9 cellular contexts compared by ENCODE assay signal in the genomic region with DNA sequence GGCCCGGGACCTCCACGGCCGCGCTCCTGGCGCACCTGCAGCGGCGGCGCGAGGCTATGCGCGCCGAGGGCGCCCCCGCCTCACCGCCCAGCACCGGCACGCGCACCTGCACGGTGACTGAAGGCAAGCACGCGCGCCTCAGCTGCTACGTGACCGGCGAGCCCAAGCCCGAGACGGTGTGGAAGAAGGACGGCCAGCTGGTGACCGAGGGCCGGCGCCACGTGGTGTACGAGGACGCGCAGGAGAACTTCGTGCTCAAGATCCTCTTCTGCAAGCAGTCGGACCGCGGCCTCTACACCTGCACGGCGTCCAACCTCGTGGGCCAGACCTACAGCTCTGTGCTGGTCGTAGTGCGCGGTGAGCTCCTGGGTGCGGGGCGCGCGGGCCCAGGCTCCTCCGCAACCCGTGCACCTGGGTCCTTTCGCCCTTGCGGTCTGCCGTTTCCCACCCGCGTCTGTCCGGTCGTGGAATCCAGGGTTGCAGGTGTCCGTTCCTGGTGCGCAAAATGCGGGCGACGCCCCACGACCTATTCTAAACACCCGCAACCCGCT. TPM values are rescaled to one million over a fixed set of nuclear protein-coding genes. Genes with fewer than 3 reads are reported as not detected.
A peak's percentile ranks its signal among the peaks of the same experiment; 100 is the strongest.
DNase-seq lines count a peak whose midpoint lies in the region; ATAC-seq and TF ChIP-seq lines count a peak whose summit lies in the region.
"Had no signal": no experiment of that assay in that cellular context is flagged by ENCODE, and none has a peak within 500 bp of the region (broad histone marks: within the 10 kb centered on the region; RNA-seq: fewer than 3 reads in every experiment).

No MANE protein-coding gene starts in this region.

- DNase-seq in Caco-2 (no peak), RWPE1 (ENCODE audit: low spot score) (no peak), iPS DF 19.7 (ENCODE audit: low read depth, low spot score) (peak; percentile 9), skeletal muscle cell (ENCODE audit: low read depth) (no peak), kidney tubule cell (ENCODE audit: low spot score) (no peak), foreskin fibroblast (no peak), HEK293T (ENCODE audit: extremely low spot score) (no peak)
- DNase-seq: NCI-H1417 treated with DMSO at 0.1 percent for 48 hours had no signal

- no peaks in the 10 kb centered on the region for H3K4me1 ChIP-seq in Caco-2

- H3K4me3 Mint-ChIP-seq in Caco-2 (ENCODE audit: unreplicated experiment), result peak overlapping the region; percentile 73

- no peaks in the 10 kb centered on the region for H3K36me3 Mint-ChIP-seq in Caco-2 (ENCODE audit: insufficient read depth, unreplicated experiment)

- no peaks in the 10 kb centered on the region for H3K27me3 ChIP-seq in Caco-2 (replicated peaks; ENCODE audit: control insufficient read depth, insufficient read depth, low read length)

- peak overlapping the region; percentile 88 for H3K27ac ChIP-seq in RWPE1

- POLR2A ChIA-PET in Caco-2 (lab: Charles Lee), result no interaction called here
- POLR2A ChIA-PET in RWPE1 (lab: Yijun Ruan, JAX; ENCODE audit: low non-redundant PET), result no interaction called here
- POLR2A ChIA-PET in HEK293T (lab: Yijun Ruan, JAX), result no interaction called here

- no peaks in the 10 kb centered on the region for H3K9me3 Mint-ChIP-seq in Caco-2 (ENCODE audit: unreplicated experiment)

- no peaks in the 10 kb centered on the region for H3K27me3 Mint-ChIP-seq in Caco-2 (ENCODE audit: insufficient read depth, unreplicated experiment)

- no peaks in the 10 kb centered on the region for H3K4me1 Mint-ChIP-seq in Caco-2 (ENCODE audit: low read depth, unreplicated experiment)

- H3K4me3 ChIP-seq in Caco-2 (ENCODE audit: low read depth, low read length) (no peak overlapping the region), skeletal muscle cell (ENCODE audit: low read depth, low read length) (peak overlapping the region; percentile 13), foreskin fibroblast (ENCODE audit: low read depth in 1 of 2, low read length in 2 of 2) (no peak overlapping the region)

- intact Hi-C loops in Caco-2 (cut with micrococcal nuclease; ENCODE audit: unreplicated experiment), result loop anchor here (2.0 kb wide), 1 partner anchor 244 kb away; a partner anchor contains a TSS

- BruUV-seq in Caco-2 (replicated peaks; lab: Mats Ljungman, UMichigan), result no TSS peak

- CTCF ChIA-PET in Caco-2 (lab: Charles Lee) (no interaction called here), RWPE1 (lab: Yijun Ruan, JAX) (no interaction called here), HEK293T (lab: Yijun Ruan, JAX) (no interaction called here)

- H3K9me3 ChIP-seq in Caco-2, result no peaks in the 10 kb centered on the region

- no peak for ATAC-seq in HG03565 (IDR thresholded peaks at IDR 0.05; ENCODE audit: unreplicated experiment)

- H3K36me3 ChIP-seq in Caco-2 (ENCODE audit: control insufficient read depth, insufficient read depth, low read length), result no peaks in the 10 kb centered on the region

- TF ChIP-seq CTCF in Caco-2 (IDR thresholded peaks at IDR 0.05; ENCODE audit: insufficient read depth in 1 of 2, low read depth in 1 of 2, low read length in 1 of 2, severe bottlenecking in 1 of 2, unreplicated experiment in 1 of 2), result no peak
- TF ChIP-seq CTCF in RWPE1 (conservative IDR thresholded peaks at IDR 0.05; ENCODE audit: low read depth), result no peak
- TF ChIP-seq CTCF in foreskin fibroblast (IDR thresholded peaks at IDR 0.05; ENCODE audit: low read depth, low read length), result no peak

- no peak overlapping the region for H3K27ac Mint-ChIP-seq in Caco-2 (ENCODE audit: unreplicated experiment)

TF ChIP-seq in HEK293T, 16 proteins besides CTCF, POLR2A, EP300 and RAD21:
- TF ChIP-seq FOXA1 (IDR thresholded peaks at IDR 0.05) (no peak), LEF1 (IDR thresholded peaks at IDR 0.05; ENCODE audit: borderline replicate concordance) (no peak), HDGF (IDR thresholded peaks at IDR 0.05; ENCODE audit: borderline replicate concordance) (no peak), ELF4 (IDR thresholded peaks at IDR 0.05) (no peak), SP1 (IDR thresholded peaks at IDR 0.05) (no peak), ARNT (IDR thresholded peaks at IDR 0.05) (no peak), FOXK2 (IDR thresholded peaks at IDR 0.05) (no peak), FOXM1 (IDR thresholded peaks at IDR 0.05; ENCODE audit: borderline replicate concordance) (no peak), L3MBTL2 (conservative IDR thresholded peaks at IDR 0.05) (no peak), CTBP1 (IDR thresholded peaks at IDR 0.05; ENCODE audit: borderline replicate concordance) (no peak), NFRKB (IDR thresholded peaks at IDR 0.05) (no peak), ZNF384 (IDR thresholded peaks at IDR 0.05) (no peak), SUZ12 (IDR thresholded peaks at IDR 0.05) (no peak), TARDBP (IDR thresholded peaks at IDR 0.05) (no peak)
- TF ChIP-seq, protein P1, sequence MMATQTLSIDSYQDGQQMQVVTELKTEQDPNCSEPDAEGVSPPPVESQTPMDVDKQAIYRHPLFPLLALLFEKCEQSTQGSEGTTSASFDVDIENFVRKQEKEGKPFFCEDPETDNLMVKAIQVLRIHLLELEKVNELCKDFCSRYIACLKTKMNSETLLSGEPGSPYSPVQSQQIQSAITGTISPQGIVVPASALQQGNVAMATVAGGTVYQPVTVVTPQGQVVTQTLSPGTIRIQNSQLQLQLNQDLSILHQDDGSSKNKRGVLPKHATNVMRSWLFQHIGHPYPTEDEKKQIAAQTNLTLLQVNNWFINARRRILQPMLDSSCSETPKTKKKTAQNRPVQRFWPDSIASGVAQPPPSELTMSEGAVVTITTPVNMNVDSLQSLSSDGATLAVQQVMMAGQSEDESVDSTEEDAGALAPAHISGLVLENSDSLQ (IDR thresholded peaks at IDR 0.05), result no peak
TF ChIP-seq in HEK293T: peak in this region for 0.

RNA-seq across cellular contexts. Expression of gene OBSCN, which starts 4.6 kb away (rescaled TPM):
- 5.6 and 6.4 TPM in 2 replicates for total RNA-seq in Caco-2 (2022)

RNA-seq across cellular contexts. Expression of gene IBA57, which starts 46.9 kb away (rescaled TPM):
- total RNA-seq in Caco-2 (2022), result 14.3 and 15.4 TPM in 2 replicates
